ENCODE assay signal across 8 cellular contexts in the genomic region with DNA sequence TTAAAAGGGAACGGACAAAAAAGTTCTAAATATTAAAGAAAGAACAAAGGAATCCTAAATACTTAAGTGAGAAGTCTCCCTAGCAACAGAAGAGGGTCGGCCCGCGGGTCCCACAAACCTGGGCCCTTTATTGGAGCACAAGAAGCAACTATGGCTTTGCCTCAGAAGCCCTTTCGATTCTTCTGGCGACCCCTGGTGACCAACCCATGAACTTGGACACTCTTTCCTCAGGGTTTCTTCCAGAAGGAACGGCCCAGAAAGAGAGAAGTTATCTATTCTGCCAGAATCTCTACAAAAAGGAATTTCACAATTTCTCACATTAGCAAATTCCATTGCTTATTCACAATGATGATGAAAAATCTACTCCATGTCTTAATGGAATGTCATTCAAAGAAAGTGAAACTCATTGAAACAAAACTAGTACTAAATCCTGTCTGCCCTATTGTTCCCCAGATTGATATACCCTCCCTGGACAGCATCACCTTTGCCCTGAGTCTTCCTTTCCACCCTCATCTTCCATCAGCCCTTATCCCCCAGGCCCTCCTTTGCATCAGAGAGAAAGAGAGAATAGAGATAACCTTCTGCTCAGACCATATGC. TPM values are rescaled to one million over a fixed set of nuclear protein-coding genes. Genes with fewer than 3 reads are reported as not detected.
DNase-seq lines count a peak whose midpoint lies in the region; ATAC-seq, FAIRE-seq and TF ChIP-seq lines count a peak whose summit lies in the region.

No MANE protein-coding gene starts in this region.

- H3K27me3 Mint-ChIP-seq in WTC11 (ENCODE audit: low read depth), result no peaks in the 10 kb centered on the region
- peaks cover 8% of the 10 kb centered on the region for H3K27me3 Mint-ChIP-seq in nephron (ENCODE audit: low read depth)

- DNase-seq in GM04504 (ENCODE audit: low read depth), result peak; percentile 28
- peak; percentile 26 for DNase-seq in NCI-H1105 treated with DMSO at 0.1 percent for 48 hours (lab: John Stamatoyannopoulos, UW)
- DNase-seq in WTC11 (ENCODE audit: low spot score), result peak; percentile 81
- peak; percentile 70 for DNase-seq in fibroblast of mammary gland (ENCODE audit: low read depth)
- no peak for DNase-seq in GM12892 (ENCODE audit: insufficient read length)

- H3K9me3 Mint-ChIP-seq in WTC11 (peaks cover 3% of the 10 kb centered on the region; the same call in 1 of the 2 replicates), nephron (no peaks in the 10 kb centered on the region)

- ATAC-seq in WTC11 (peak; percentile 83), GM18517 (IDR thresholded peaks at IDR 0.05; ENCODE audit: unreplicated experiment) (no peak)

- POLR2A ChIA-PET in WTC11 (lab: Charles Lee), result interaction anchor here (0.6 to 1.2 kb wide), 2 partner anchors 22 to 146 kb away, joined by 3 to 10 read pairs; no protein-coding TSS in a partner anchor

- no peak overlapping the region for H3K4me3 ChIP-seq in fibroblast of mammary gland (ENCODE audit: control insufficient read depth, low read depth, low read length)

- H3K4me3 Mint-ChIP-seq in WTC11 (no peak overlapping the region), nephron (no peak overlapping the region)

- FAIRE-seq in A204.1 (lab: Jason Lieb, UNC) (peak; percentile 9), GM12892 (lab: Jason Lieb, UNC) (no peak)

- TF ChIP-seq CTCF in WTC11 (IDR thresholded peaks at IDR 0.05) (peak; percentile 48), fibroblast of mammary gland (conservative IDR thresholded peaks at IDR 0.05; ENCODE audit: control insufficient read depth, insufficient read depth, low read depth, low read length) (peak; percentile 77), nephron (IDR thresholded peaks at IDR 0.05; ENCODE audit: unreplicated experiment in 3 of 3) (peak; percentile 61 to 83 (median 66))

- H3K27ac Mint-ChIP-seq in WTC11 (no peak overlapping the region), nephron (peak overlapping the region; percentile 13 to 52 (median 40))

- no peak for TF ChIP-seq POLR2A in GM12892 (IDR thresholded peaks at IDR 0.05; ENCODE audit: low read depth, low read length)

- CTCF ChIA-PET in WTC11 (lab: Charles Lee), result interaction anchor here (0.7 to 6.5 kb wide), 4 partner anchors 11 to 212 kb away, joined by 4 to 246 read pairs (median 40); a partner anchor contains a TSS

- H3K36me3 Mint-ChIP-seq in WTC11 (no peaks in the 10 kb centered on the region; the same call in 1 of the 2 replicates), nephron (ENCODE audit: low read depth) (no peaks in the 10 kb centered on the region)

- H3K4me1 Mint-ChIP-seq in WTC11 (peaks cover 4% of the 10 kb centered on the region), nephron (peaks cover 31% of the 10 kb centered on the region)

TF ChIP-seq in WTC11, 78 proteins besides CTCF, POLR2A, EP300 and RAD21:
- TF ChIP-seq, protein P1, sequence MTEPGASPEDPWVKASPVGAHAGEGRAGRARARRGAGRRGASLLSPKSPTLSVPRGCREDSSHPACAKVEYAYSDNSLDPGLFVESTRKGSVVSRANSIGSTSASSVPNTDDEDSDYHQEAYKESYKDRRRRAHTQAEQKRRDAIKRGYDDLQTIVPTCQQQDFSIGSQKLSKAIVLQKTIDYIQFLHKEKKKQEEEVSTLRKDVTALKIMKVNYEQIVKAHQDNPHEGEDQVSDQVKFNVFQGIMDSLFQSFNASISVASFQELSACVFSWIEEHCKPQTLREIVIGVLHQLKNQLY (CRISPR knock-in tag; IDR thresholded peaks at IDR 0.05), result no peak
- TF ChIP-seq ZNF121 (CRISPR knock-in tag; IDR thresholded peaks at IDR 0.05) (peak; percentile 45; the same call in 1 of the 2 replicates), IRF2 (CRISPR knock-in tag; IDR thresholded peaks at IDR 0.05; ENCODE audit: borderline replicate concordance, low read depth) (no peak)

RNA-seq across cellular contexts. Expression of a gene that starts 43.7 kb away (rescaled TPM):
- total RNA-seq in WTC11 (2021), result 34.2 to 43.8 TPM (median 42.6 TPM) in 3 replicates
- not detected for polyA plus RNA-seq in GM12892 (2012; ENCODE audit: missing spikeins)
